ENCODE assay signal across 8 cellular contexts in genomic region chr12:93379432-93380308, GRCh38. TPM values are rescaled to one million over a fixed set of nuclear protein-coding genes. Genes with fewer than 3 reads are reported as not detected.
DNase-seq lines count a peak whose midpoint lies in the region; ATAC-seq, FAIRE-seq and TF ChIP-seq lines count a peak whose summit lies in the region.

No MANE protein-coding gene starts in this region.

- ATAC-seq in A549 (no peak), GM23338 (no peak), GM18519 (IDR thresholded peaks at IDR 0.05; ENCODE audit: low FRiP score, unreplicated experiment) (no peak)

- H3F3A ChIP-seq in GM23338 (replicated peaks; ENCODE audit: low read depth): peaks cover 11% of the 10 kb centered on the region; the same call in 1 of the 2 replicates

- no peaks in the 10 kb centered on the region; the same call in 2 of the 3 replicates for H3K9me3 Mint-ChIP-seq in GM23338
- no peaks in the 10 kb centered on the region for H3K9me3 Mint-ChIP-seq in activated T-helper 1 cell treated with anti-CD3 and anti-CD28 coated beads, Interleukin-12 subunit alpha, Interleukin-12 subunit beta, Interleukin-2, Interleukin-4 antibody, amounts not matched to agents 30 ng/mL and 10 ng/mL and 1 ng/mL, durations not matched to agents 14 hours and 24 hours and 36 hours

- H3K27ac ChIP-seq in A549 (peak overlapping the region; percentile 77 to 97), GM23338 (ENCODE audit: low read depth) (no peak overlapping the region), spleen (peak overlapping the region; percentile 94 to 98 (median 96))

- H3K36me3 Mint-ChIP-seq in GM23338 (ENCODE audit: low read depth): peaks cover 8% of the 10 kb centered on the region; the same call in 2 of the 3 replicates
- H3K36me3 Mint-ChIP-seq in activated T-helper 1 cell treated with anti-CD3 and anti-CD28 coated beads, Interleukin-12 subunit alpha, Interleukin-12 subunit beta, Interleukin-2, Interleukin-4 antibody, amounts not matched to agents 30 ng/mL and 10 ng/mL and 1 ng/mL, durations not matched to agents 14 hours and 24 hours and 36 hours (ENCODE audit: low read depth): peaks cover 24% of the 10 kb centered on the region

- H3K27ac Mint-ChIP-seq in GM23338: no peak overlapping the region
- peak overlapping the region; percentile 100 for H3K27ac Mint-ChIP-seq in activated T-helper 1 cell treated with anti-CD3 and anti-CD28 coated beads, Interleukin-12 subunit alpha, Interleukin-12 subunit beta, Interleukin-2, Interleukin-4 antibody, amounts not matched to agents 30 ng/mL and 10 ng/mL and 1 ng/mL, durations not matched to agents 14 hours and 24 hours and 36 hours

- H3K9ac ChIP-seq in iPS-15b (ENCODE audit: low read depth, low read length): peak overlapping the region; percentile 38

- H3K9me2 ChIP-seq in GM23338 (ENCODE audit: insufficient read depth): no peaks in the 10 kb centered on the region

- peaks cover 32% of the 10 kb centered on the region for H3K4me1 ChIP-seq in A549
- H3K4me1 ChIP-seq in GM23338 (ENCODE audit: insufficient read depth): peaks cover 61% of the 10 kb centered on the region
- peaks cover 21% of the 10 kb centered on the region for H3K4me1 ChIP-seq in iPS-15b (ENCODE audit: control insufficient read depth, insufficient read depth, low read length)
- H3K4me1 ChIP-seq in spleen: peaks cover 23 to 81% (median 66%) of the 10 kb centered on the region in 6 donors

- FAIRE-seq in A549 (lab: Jason Lieb, UNC): no peak

- POLR2A ChIA-PET in A549 (lab: Yijun Ruan, JAX): interaction anchor here (1.2 to 1.6 kb wide), 2 partner anchors 392 kb away, joined by 3 read pairs; no protein-coding TSS in a partner anchor

- intact Hi-C loops in activated T-helper 1 cell treated with anti-CD3 and anti-CD28 coated beads, Interleukin-12 subunit alpha, Interleukin-12 subunit beta, Interleukin-2, Interleukin-4 antibody, amounts not matched to agents 30 ng/mL and 10 ng/mL and 1 ng/mL, durations not matched to agents 14 hours and 24 hours and 36 hours (cut with micrococcal nuclease): loop anchor here (1.0 to 5.0 kb wide), 8 partner anchors 9 to 392 kb away; partner anchors contain the start of genes CRADD and MRPL42
- intact Hi-C loops in spleen (cut with DNase I; ENCODE audit: low total_unique reads): loop anchor here (10.0 kb wide), 1 partner anchor 285 kb away; no protein-coding TSS in a partner anchor

- H3K9me3 ChIP-seq in A549 (no peaks in the 10 kb centered on the region), iPS-15b (ENCODE audit: control insufficient read depth, insufficient read depth, low read length) (no peaks in the 10 kb centered on the region), spleen (no peaks in the 10 kb centered on the region)

- peak overlapping the region; percentile 99 for H3K4me3 Mint-ChIP-seq in GM23338
- H3K4me3 Mint-ChIP-seq in activated T-helper 1 cell treated with anti-CD3 and anti-CD28 coated beads, Interleukin-12 subunit alpha, Interleukin-12 subunit beta, Interleukin-2, Interleukin-4 antibody, amounts not matched to agents 30 ng/mL and 10 ng/mL and 1 ng/mL, durations not matched to agents 14 hours and 24 hours and 36 hours: peak overlapping the region; percentile 100

- TF ChIP-seq POLR2A in A549 (IDR thresholded peaks at IDR 0.05; ENCODE audit: low read length) (no peak), spleen (IDR thresholded peaks at IDR 0.05) (no peak)

- H3K4me2 ChIP-seq in A549 (peak overlapping the region; percentile 91), GM23338 (peak overlapping the region; percentile 97)

- peak overlapping the region; percentile 64 for H3K4me3 ChIP-seq in A549
- peak overlapping the region; percentile 99 for H3K4me3 ChIP-seq in GM23338
- peak overlapping the region; percentile 97 for H3K4me3 ChIP-seq in iPS-15b (ENCODE audit: low read depth, low read length)
- peak overlapping the region; percentile 66 to 86 (median 82) for H3K4me3 ChIP-seq in spleen

- DNase-seq in A549 (ENCODE audit: low read depth in 1 of 2, low spot score in 1 of 2) (no peak), GM23338 (ENCODE audit: low spot score) (no peak), spleen (no peak), NOMO-1 treated with DMSO at 0.1 percent for 48 hours (lab: John Stamatoyannopoulos, UW; ENCODE audit: unreplicated experiment) (no peak), GDM1 (lab: John Stamatoyannopoulos, UW) (no peak)
- no peak for DNase-seq in activated T-helper 1 cell treated with anti-CD3 and anti-CD28 coated beads, Interleukin-12 subunit alpha, Interleukin-12 subunit beta, Interleukin-2, Interleukin-4 antibody, amounts not matched to agents 30 ng/mL and 10 ng/mL and 1 ng/mL, durations not matched to agents 14 hours and 24 hours and 36 hours (ENCODE audit: low spot score)

- WGBS in A549 (ENCODE audit: missing lambda C conversion rate): 52% methylated on average over 7 of the region's 7 CpGs
- WGBS in spleen, 5 donors: 3 to 10% (median 9%) methylated on average over 7 of the region's 7 CpGs

- TF ChIP-seq EP300 in A549 (IDR thresholded peaks at IDR 0.05): no peak

- H2AFZ ChIP-seq in GM23338: no peak overlapping the region

- peaks cover 53% of the 10 kb centered on the region for H4K20me1 ChIP-seq in GM23338 (replicated peaks; ENCODE audit: insufficient read depth)

- no peak for TF ChIP-seq RAD21 in A549 (conservative IDR thresholded peaks at IDR 0.05 in 1 of 2, IDR thresholded peaks at IDR 0.05 in 1 of 2)

- peaks cover 14% of the 10 kb centered on the region for H3K27me3 Mint-ChIP-seq in GM23338 (ENCODE audit: insufficient read depth, low read depth, poor library complexity)
- peaks cover 2% of the 10 kb centered on the region for H3K27me3 Mint-ChIP-seq in activated T-helper 1 cell treated with anti-CD3 and anti-CD28 coated beads, Interleukin-12 subunit alpha, Interleukin-12 subunit beta, Interleukin-2, Interleukin-4 antibody, amounts not matched to agents 30 ng/mL and 10 ng/mL and 1 ng/mL, durations not matched to agents 14 hours and 24 hours and 36 hours (ENCODE audit: insufficient read depth)

- CTCF ChIA-PET in A549 (lab: Yijun Ruan, JAX): interaction anchor here (1.1 to 6.1 kb wide), 3 partner anchors 241 to 395 kb away, joined by 3 to 67 read pairs (median 4); no protein-coding TSS in a partner anchor

- H3K79me2 ChIP-seq in GM23338 (replicated peaks; ENCODE audit: insufficient read depth): peaks cover 65% of the 10 kb centered on the region

- H3K36me3 ChIP-seq in GM23338 (ENCODE audit: insufficient read depth) (no peaks in the 10 kb centered on the region), iPS-15b (ENCODE audit: control insufficient read depth, insufficient read depth, low read length) (no peaks in the 10 kb centered on the region), spleen (peaks cover 0 to 11% (median 0%) of the 10 kb centered on the region in 6 donors)

- H3K27me3 ChIP-seq in GM23338 (ENCODE audit: insufficient read depth) (no peaks in the 10 kb centered on the region), iPS-15b (ENCODE audit: control insufficient read depth, insufficient read depth, low read length) (no peaks in the 10 kb centered on the region), spleen (replicated peaks in 1 of 7) (no peaks in the 10 kb centered on the region)

- TF ChIP-seq CTCF in A549 (IDR thresholded peaks at IDR 0.05) (no peak), GM23338 (conservative IDR thresholded peaks at IDR 0.05; ENCODE audit: low read depth in 2 of 2) (no peak), spleen (IDR thresholded peaks at IDR 0.05 in 8 of 11, conservative IDR thresholded peaks at IDR 0.05 in 3 of 11) (no peak)

- peaks cover 49% of the 10 kb centered on the region for H3K4me1 Mint-ChIP-seq in GM23338
- H3K4me1 Mint-ChIP-seq in activated T-helper 1 cell treated with anti-CD3 and anti-CD28 coated beads, Interleukin-12 subunit alpha, Interleukin-12 subunit beta, Interleukin-2, Interleukin-4 antibody, amounts not matched to agents 30 ng/mL and 10 ng/mL and 1 ng/mL, durations not matched to agents 14 hours and 24 hours and 36 hours (ENCODE audit: low read depth): peaks cover 43% of the 10 kb centered on the region

TF ChIP-seq in A549, 52 proteins besides CTCF, POLR2A, EP300 and RAD21 (continues in another document):
- TF ChIP-seq JUNB (IDR thresholded peaks at IDR 0.05) (no peak), FOSL2 (IDR thresholded peaks at IDR 0.05) (no peak), FOSL2 (CRISPR knock-in tag; IDR thresholded peaks at IDR 0.05) (no peak), PHF8 (IDR thresholded peaks at IDR 0.05; ENCODE audit: borderline replicate concordance, low read depth) (no peak), HEYL (CRISPR knock-in tag; IDR thresholded peaks at IDR 0.05) (no peak)

TF ChIP-seq in GM23338, 12 proteins besides CTCF, POLR2A, EP300 and RAD21 (continues in another document):
- no peak for TF ChIP-seq STAT1 (IDR thresholded peaks at IDR 0.05; ENCODE audit: unreplicated experiment)

RNA-seq across cellular contexts. Expression of gene NUDT4, which starts 1.9 kb away (rescaled TPM):
- polyA plus RNA-seq in A549 (2011; rRNA removed): 33.0 and 41.0 TPM in 2 replicates
- polyA plus RNA-seq in A549 (2012; cell fraction: cytosol; rRNA removed): 7.4 and 9.7 TPM in 2 replicates
- polyA plus RNA-seq in A549 (2012; cell fraction: nucleus; rRNA removed): 3.7 and 4.8 TPM in 2 replicates
- polyA plus RNA-seq in A549 (2017; fragmentation: RNase III; extraction: RNeasy Plus Mini Kit Qiagen cat#74134 plus additional on column Dnase treatment): 18.6 to 20.1 TPM (median 19.6 TPM) in 3 replicates
- polyA minus RNA-seq in A549 (2011; rRNA and poly(A)+ RNA removed): 9.8 and 11.0 TPM in 2 replicates
- 67.2 and 69.7 TPM in 2 replicates for total RNA-seq in GM23338 (2014; rRNA removed; shearing (Covaris generic))
- 29.5 and 32.3 TPM in 2 replicates for polyA plus RNA-seq in GM23338 (2016; fragmentation: Nextera tagmentation; extraction: Ambion mirVana)
- 90.9 and 94.3 TPM in 2 replicates for total RNA-seq in activated T-helper 1 cell treated with anti-CD3 and anti-CD28 coated beads, Interleukin-12 subunit alpha, Interleukin-12 subunit beta, Interleukin-2, Interleukin-4 antibody, amounts not matched to agents 30 ng/mL and 10 ng/mL and 1 ng/mL, durations not matched to agents 14 hours and 24 hours and 36 hours
- 10 to 100 TPM; 36.8 to 59.3 (median 43.9) TPM for total RNA-seq in spleen
- polyA plus RNA-seq in spleen: 10 to 100 TPM; 14.9 to 27.5 (median 22.2) TPM
